Comparison of ENCODE assay signal across 8 cellular contexts in the genomic region with DNA sequence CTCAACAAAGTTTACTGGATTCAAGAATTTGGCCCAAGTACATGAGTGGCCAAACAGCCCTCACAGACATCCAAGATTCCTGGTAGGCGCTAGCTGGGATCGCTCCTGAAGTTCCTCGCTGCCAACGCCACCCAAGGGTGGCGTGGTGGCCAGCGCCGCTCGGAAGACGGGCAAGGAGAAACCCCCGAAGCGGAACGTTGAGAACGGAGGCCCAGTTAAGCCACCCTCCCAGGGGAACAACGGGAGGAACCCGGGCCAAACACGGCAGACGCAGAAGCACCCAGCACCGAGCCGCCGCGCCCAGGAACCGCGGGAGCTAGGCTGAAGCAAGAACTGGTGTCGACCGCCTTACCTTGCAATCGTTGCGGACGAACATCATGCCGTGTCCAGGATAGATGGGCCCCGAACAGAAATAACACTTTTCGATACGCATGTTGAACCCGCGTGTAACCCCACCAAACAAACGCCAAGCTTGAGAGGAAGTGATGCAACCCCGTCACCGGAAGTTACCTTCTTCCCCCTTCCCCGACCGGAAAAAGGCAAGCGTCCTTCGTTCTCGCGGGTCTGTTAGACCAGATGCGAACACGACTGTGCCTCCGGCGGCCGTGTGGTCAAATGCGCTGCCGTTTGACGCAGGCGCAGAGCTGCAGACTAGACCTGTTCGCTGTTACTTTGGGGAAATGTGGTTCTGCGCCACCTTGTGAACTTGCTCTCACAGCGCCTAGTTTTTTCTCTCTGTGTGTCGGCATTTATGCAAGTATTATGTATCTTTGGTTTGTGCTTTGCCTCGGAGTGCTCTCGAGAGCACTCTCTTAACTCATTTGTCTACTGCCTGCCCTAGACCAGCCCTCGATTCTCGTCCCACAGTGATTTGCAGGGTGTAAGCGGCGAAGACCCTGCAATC. TPM values are rescaled to one million over a fixed set of nuclear protein-coding genes. Genes with fewer than 3 reads are reported as not detected.
DNase-seq lines count a peak whose midpoint lies in the region; ATAC-seq and TF ChIP-seq lines count a peak whose summit lies in the region.

A gene (minus strand): TSS at position 484 of the 904 bp plus-strand sequence. CDS start 51 bp downstream, at position 433.

- peaks cover 0 to 3% (median 0%) of the 10 kb centered on the region in 8 donors for H3K9me3 ChIP-seq in spleen

- CTCF ChIA-PET in WTC11 (lab: Charles Lee): interaction anchor here (0.9 to 2.2 kb wide), 10 partner anchors 21 to 330 kb away, joined by 3 to 9 read pairs (median 4); a partner anchor contains a TSS

- H3K4me3 Mint-ChIP-seq in WTC11: no peak within 1 kb of the TSS

- peaks cover 2% of the 10 kb centered on the region; the same call in 1 of the 2 replicates for H3K4me1 Mint-ChIP-seq in WTC11

- DNase-seq in AG09309 (ENCODE audit: low read depth) (peak; percentile 94), NCI-H2227 treated with DMSO at 0.1 percent for 48 hours (lab: John Stamatoyannopoulos, UW) (peak; percentile 95), WTC11 (ENCODE audit: low spot score) (peak; percentile 93), inferior parietal cortex (ENCODE audit: extremely low spot score) (peak; percentile 99), spleen (peak; percentile 99)
- DNase-seq in central memory CD4-positive, alpha-beta T cell: peak; percentile 97

- H3K27me3 ChIP-seq in spleen (replicated peaks in 1 of 7): no peaks in the 10 kb centered on the region

- peaks cover 0 to 14% (median 8%) of the 10 kb centered on the region in 6 donors for H3K36me3 ChIP-seq in spleen

- H3K36me3 Mint-ChIP-seq in WTC11: peaks cover 24% of the 10 kb centered on the region

- peak within 1 kb of the TSS; percentile 84 to 97 (median 95) for H3K27ac ChIP-seq in spleen

- intact Hi-C loops in spleen (cut with DNase I; ENCODE audit: low total_unique reads): no loop called here

- H3K27ac Mint-ChIP-seq in WTC11: no peak within 1 kb of the TSS

- peaks cover 28 to 62% (median 44%) of the 10 kb centered on the region in 6 donors for H3K4me1 ChIP-seq in spleen

- peak; percentile 97 for ATAC-seq in GM18909 (IDR thresholded peaks at IDR 0.05; ENCODE audit: poor library complexity, unreplicated experiment)
- ATAC-seq in HG03175 (IDR thresholded peaks at IDR 0.05; ENCODE audit: unreplicated experiment): peak; percentile 96
- peak; percentile 99 for ATAC-seq in WTC11

- TF ChIP-seq CTCF in AG09309 (IDR thresholded peaks at IDR 0.05; ENCODE audit: control insufficient read depth, insufficient read depth, low read depth, low read length, missing control alignments) (peak; percentile 31), WTC11 (IDR thresholded peaks at IDR 0.05) (no peak), spleen (IDR thresholded peaks at IDR 0.05 in 8 of 11, conservative IDR thresholded peaks at IDR 0.05 in 3 of 11) (peak in 8 of 11 experiments; percentile 33 to 63 (median 56))

- H3K4me3 ChIP-seq in AG09309 (ENCODE audit: control insufficient read depth, low read depth, low read length) (peak within 1 kb of the TSS; percentile 62), spleen (peak within 1 kb of the TSS; percentile 52 to 88 (median 78))

- no peaks in the 10 kb centered on the region; the same call in none of the 2 replicates for H3K27me3 Mint-ChIP-seq in WTC11 (ENCODE audit: low read depth)

- POLR2A ChIA-PET in WTC11 (lab: Charles Lee): interaction anchor here (0.7 to 1.2 kb wide), 3 partner anchors 11 to 211 kb away, joined by 3 to 5 read pairs (median 3); a partner anchor contains a TSS

- H3K9me3 Mint-ChIP-seq in WTC11: peaks cover 13% of the 10 kb centered on the region

- TF ChIP-seq POLR2A in spleen (IDR thresholded peaks at IDR 0.05): peak in 2 of 3 donors; percentile 66 to 80

- WGBS in spleen, 5 donors: 0 to 1% (median 0%) methylated on average over 56 to 62 of the region's 62 CpGs

TF ChIP-seq in WTC11, 78 proteins besides CTCF, POLR2A, EP300 and RAD21 (continues in another document):
- TF ChIP-seq, protein P1, sequence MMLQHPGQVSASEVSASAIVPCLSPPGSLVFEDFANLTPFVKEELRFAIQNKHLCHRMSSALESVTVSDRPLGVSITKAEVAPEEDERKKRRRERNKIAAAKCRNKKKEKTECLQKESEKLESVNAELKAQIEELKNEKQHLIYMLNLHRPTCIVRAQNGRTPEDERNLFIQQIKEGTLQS (CRISPR knock-in tag; conservative IDR thresholded peaks at IDR 0.05): peak; percentile 76; the same call in 1 of the 2 replicates
- 0 out of 2 replicates have a peak, but pooled peaks have one; percentile 57 for TF ChIP-seq SP1 (CRISPR knock-in tag; conservative IDR thresholded peaks at IDR 0.05)
- TF ChIP-seq TP53 (CRISPR knock-in tag; IDR thresholded peaks at IDR 0.05): no peak
- TF ChIP-seq, protein P2, sequence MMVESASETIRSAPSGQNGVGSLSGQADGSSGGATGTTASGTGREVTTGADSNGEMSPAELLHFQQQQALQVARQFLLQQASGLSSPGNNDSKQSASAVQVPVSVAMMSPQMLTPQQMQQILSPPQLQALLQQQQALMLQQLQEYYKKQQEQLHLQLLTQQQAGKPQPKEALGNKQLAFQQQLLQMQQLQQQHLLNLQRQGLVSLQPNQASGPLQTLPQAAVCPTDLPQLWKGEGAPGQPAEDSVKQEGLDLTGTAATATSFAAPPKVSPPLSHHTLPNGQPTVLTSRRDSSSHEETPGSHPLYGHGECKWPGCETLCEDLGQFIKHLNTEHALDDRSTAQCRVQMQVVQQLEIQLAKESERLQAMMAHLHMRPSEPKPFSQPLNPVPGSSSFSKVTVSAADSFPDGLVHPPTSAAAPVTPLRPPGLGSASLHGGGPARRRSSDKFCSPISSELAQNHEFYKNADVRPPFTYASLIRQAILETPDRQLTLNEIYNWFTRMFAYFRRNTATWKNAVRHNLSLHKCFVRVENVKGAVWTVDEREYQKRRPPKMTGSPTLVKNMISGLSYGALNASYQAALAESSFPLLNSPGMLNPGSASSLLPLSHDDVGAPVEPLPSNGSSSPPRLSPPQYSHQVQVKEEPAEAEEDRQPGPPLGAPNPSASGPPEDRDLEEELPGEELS (CRISPR knock-in tag; IDR thresholded peaks at IDR 0.05): peak; percentile 89
- TF ChIP-seq, protein P3, sequence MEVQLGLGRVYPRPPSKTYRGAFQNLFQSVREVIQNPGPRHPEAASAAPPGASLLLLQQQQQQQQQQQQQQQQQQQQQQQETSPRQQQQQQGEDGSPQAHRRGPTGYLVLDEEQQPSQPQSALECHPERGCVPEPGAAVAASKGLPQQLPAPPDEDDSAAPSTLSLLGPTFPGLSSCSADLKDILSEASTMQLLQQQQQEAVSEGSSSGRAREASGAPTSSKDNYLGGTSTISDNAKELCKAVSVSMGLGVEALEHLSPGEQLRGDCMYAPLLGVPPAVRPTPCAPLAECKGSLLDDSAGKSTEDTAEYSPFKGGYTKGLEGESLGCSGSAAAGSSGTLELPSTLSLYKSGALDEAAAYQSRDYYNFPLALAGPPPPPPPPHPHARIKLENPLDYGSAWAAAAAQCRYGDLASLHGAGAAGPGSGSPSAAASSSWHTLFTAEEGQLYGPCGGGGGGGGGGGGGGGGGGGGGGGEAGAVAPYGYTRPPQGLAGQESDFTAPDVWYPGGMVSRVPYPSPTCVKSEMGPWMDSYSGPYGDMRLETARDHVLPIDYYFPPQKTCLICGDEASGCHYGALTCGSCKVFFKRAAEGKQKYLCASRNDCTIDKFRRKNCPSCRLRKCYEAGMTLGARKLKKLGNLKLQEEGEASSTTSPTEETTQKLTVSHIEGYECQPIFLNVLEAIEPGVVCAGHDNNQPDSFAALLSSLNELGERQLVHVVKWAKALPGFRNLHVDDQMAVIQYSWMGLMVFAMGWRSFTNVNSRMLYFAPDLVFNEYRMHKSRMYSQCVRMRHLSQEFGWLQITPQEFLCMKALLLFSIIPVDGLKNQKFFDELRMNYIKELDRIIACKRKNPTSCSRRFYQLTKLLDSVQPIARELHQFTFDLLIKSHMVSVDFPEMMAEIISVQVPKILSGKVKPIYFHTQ (CRISPR knock-in tag; IDR thresholded peaks at IDR 0.05): no peak
- TF ChIP-seq, protein P4, sequence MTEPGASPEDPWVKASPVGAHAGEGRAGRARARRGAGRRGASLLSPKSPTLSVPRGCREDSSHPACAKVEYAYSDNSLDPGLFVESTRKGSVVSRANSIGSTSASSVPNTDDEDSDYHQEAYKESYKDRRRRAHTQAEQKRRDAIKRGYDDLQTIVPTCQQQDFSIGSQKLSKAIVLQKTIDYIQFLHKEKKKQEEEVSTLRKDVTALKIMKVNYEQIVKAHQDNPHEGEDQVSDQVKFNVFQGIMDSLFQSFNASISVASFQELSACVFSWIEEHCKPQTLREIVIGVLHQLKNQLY (CRISPR knock-in tag; IDR thresholded peaks at IDR 0.05): no peak
- TF ChIP-seq, protein P5, sequence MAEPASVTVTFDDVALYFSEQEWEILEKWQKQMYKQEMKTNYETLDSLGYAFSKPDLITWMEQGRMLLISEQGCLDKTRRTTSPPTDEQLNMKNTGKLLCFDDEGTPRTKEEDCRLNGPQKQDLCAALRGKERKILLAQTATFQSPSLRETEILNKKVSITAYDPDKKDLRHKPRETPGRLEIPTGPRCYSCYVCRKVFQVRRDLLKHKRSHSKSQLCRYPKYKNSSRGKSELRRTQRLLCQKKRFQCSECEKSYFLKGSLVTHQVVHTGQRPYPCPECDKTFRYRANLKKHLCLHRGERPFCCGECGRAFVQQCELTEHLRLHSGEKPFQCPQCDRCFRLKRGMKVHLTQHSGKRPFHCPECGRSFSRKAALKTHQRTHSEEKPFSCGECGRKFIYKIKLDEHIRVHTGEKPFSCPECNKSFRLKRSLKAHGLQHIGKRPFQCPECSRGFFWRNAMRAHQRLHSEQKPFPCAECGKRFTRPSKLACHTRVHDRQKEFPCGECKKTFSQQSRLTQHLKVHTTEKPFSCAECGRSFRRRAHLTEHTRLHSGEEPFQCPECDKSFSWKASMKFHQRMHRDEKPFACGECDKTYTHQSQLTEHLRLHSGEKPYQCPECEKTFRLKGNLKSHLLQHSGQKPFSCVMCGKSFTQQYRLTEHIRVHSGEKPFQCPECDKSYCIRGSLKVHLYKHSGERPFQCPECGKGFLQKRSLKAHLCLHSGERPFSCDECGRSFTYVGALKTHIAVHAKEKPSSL (CRISPR knock-in tag; conservative IDR thresholded peaks at IDR 0.05): no peak
- TF ChIP-seq, protein P6, sequence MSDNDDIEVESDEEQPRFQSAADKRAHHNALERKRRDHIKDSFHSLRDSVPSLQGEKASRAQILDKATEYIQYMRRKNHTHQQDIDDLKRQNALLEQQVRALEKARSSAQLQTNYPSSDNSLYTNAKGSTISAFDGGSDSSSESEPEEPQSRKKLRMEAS (CRISPR knock-in tag; IDR thresholded peaks at IDR 0.05): peak; percentile 97

RNA-seq across cellular contexts. Expression of the gene that starts here (rescaled TPM):
- total RNA-seq in WTC11 (2021) (91.9 to 115 TPM (median 95.7 TPM) in 3 replicates), spleen (10 to 100 TPM; 43.7 to 58.9 (median 54.5) TPM)
- polyA plus RNA-seq in spleen: 100 to 1,000 TPM in 1 of 3 donors, 10 to 100 TPM in 2; 72.8 to 103 (median 78.8) TPM

Comparison
In these comparisons a context has a peak if more than half of its experiments do, and no peak if none do; other contexts are left out.
1. Peak in every context shown above with its lines: DNase-seq, ATAC-seq, H3K4me3 ChIP-seq and H3K27ac ChIP-seq.